Comparison of ENCODE assay signal across 12 cellular contexts in the genomic region with DNA sequence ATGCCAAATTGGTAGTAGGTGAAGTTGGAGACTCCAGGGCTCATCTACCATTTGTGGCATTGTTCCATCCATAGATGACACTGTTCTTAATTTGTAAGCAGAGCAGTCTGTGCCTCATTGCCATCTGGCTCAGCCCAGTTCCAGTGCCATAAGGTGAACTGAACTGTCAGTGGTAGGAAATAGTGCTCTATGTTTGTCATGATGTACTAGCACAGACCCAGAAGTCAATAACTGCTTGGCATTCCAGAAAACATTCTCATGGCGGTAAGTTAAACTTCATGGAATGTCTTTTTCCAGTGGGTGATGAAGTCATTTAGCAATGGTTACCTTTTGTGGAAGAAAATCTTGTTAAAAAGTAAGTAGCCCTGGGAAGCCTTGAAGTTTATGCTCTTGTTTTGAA.
A peak's percentile ranks its signal among the peaks of the same experiment; 100 is the strongest.
DNase-seq lines count a peak whose midpoint lies in the region; ATAC-seq and TF ChIP-seq lines count a peak whose summit lies in the region.
"Had no signal": no experiment of that assay in that cellular context is flagged by ENCODE, and none has a peak within 500 bp of the region (broad histone marks: within the 10 kb centered on the region; RNA-seq: fewer than 3 reads in every experiment).

No MANE protein-coding gene starts in this region.

- no peak for ATAC-seq in activated CD4-positive, CD25-positive, alpha-beta regulatory T cell treated with anti-CD3 and anti-CD28 coated beads, Interleukin-2, amount 50 U/mL, for 24 hours
- no peak for ATAC-seq in WTC11
- ATAC-seq: left colon; stimulated activated naive CD8-positive, alpha-beta T cell treated with anti-CD3 and anti-CD28 coated beads, Interleukin-15, amount 100 ng/mL, for 72 hours had no signal

- no peak overlapping the region for H3K4me3 Mint-ChIP-seq in WTC11
- no peak overlapping the region for H3K4me3 Mint-ChIP-seq in T-helper 2 cell treated with Interferon-gamma antibody and Interleukin-4, amounts not matched to agents 5 μg/mL and 100 μg/mL, for 36 hours
- H3K4me3 Mint-ChIP-seq: activated CD4-positive, alpha-beta memory T cell treated with anti-CD3 and anti-CD28 coated beads for 36 hours; stimulated activated naive CD8-positive, alpha-beta T cell treated with anti-CD3 and anti-CD28 coated beads, Interleukin-15, amount 100 ng/mL, for 72 hours had no signal

- DNase-seq in HCEC 1CT = peak; percentile 97
- peak; percentile 78 for DNase-seq in amniotic stem cell (lab: John Stamatoyannopoulos, UW)
- DNase-seq in glomerular visceral epithelial cell (ENCODE audit: extremely low spot score) = peak; percentile 66
- peak; percentile 82 for DNase-seq in stromal cell of bone marrow (ENCODE audit: low read depth)
- DNase-seq in WTC11 (ENCODE audit: low spot score) = no peak
- no peak for DNase-seq in T-helper 2 cell treated with Interferon-gamma antibody and Interleukin-4, amounts not matched to agents 5 μg/mL and 100 μg/mL, for 36 hours (ENCODE audit: low spot score)
- DNase-seq in HT-29 (ENCODE audit: low spot score) = no peak
- DNase-seq: activated CD4-positive, alpha-beta memory T cell treated with anti-CD3 and anti-CD28 coated beads for 36 hours; left colon; NCI-H1105 treated with DMSO at 0.1 percent for 48 hours; stimulated activated naive CD8-positive, alpha-beta T cell treated with anti-CD3 and anti-CD28 coated beads, Interleukin-15, amount 100 ng/mL, for 72 hours had no signal

- CTCF ChIA-PET in WTC11 (lab: Charles Lee) = no interaction called here

- peaks cover 9% of the 10 kb centered on the region for H3K36me3 Mint-ChIP-seq in WTC11
- no peaks in the 10 kb centered on the region for H3K36me3 Mint-ChIP-seq in T-helper 2 cell treated with Interferon-gamma antibody and Interleukin-4, amounts not matched to agents 5 μg/mL and 100 μg/mL, for 36 hours (ENCODE audit: low read depth)

- TF ChIP-seq CTCF in WTC11 (IDR thresholded peaks at IDR 0.05) = no peak

- H3K27me3 Mint-ChIP-seq in WTC11 (ENCODE audit: low read depth) = no peaks in the 10 kb centered on the region; the same call in 1 of the 2 replicates
- H3K27me3 Mint-ChIP-seq in T-helper 2 cell treated with Interferon-gamma antibody and Interleukin-4, amounts not matched to agents 5 μg/mL and 100 μg/mL, for 36 hours (ENCODE audit: low read depth) = no peaks in the 10 kb centered on the region
- H3K27me3 Mint-ChIP-seq: activated CD4-positive, alpha-beta memory T cell treated with anti-CD3 and anti-CD28 coated beads for 36 hours; stimulated activated naive CD8-positive, alpha-beta T cell treated with anti-CD3 and anti-CD28 coated beads, Interleukin-15, amount 100 ng/mL, for 72 hours had no signal

- POLR2A ChIA-PET in WTC11 (lab: Charles Lee) = no interaction called here

- no peak overlapping the region for H3K27ac Mint-ChIP-seq in WTC11
- no peak overlapping the region for H3K27ac Mint-ChIP-seq in T-helper 2 cell treated with Interferon-gamma antibody and Interleukin-4, amounts not matched to agents 5 μg/mL and 100 μg/mL, for 36 hours
- H3K27ac Mint-ChIP-seq: activated CD4-positive, alpha-beta memory T cell treated with anti-CD3 and anti-CD28 coated beads for 36 hours; stimulated activated naive CD8-positive, alpha-beta T cell treated with anti-CD3 and anti-CD28 coated beads, Interleukin-15, amount 100 ng/mL, for 72 hours had no signal

- no peaks in the 10 kb centered on the region for H3K4me1 Mint-ChIP-seq in WTC11
- no peaks in the 10 kb centered on the region for H3K4me1 Mint-ChIP-seq in T-helper 2 cell treated with Interferon-gamma antibody and Interleukin-4, amounts not matched to agents 5 μg/mL and 100 μg/mL, for 36 hours (ENCODE audit: low read depth)
- H3K4me1 Mint-ChIP-seq: stimulated activated naive CD8-positive, alpha-beta T cell treated with anti-CD3 and anti-CD28 coated beads, Interleukin-15, amount 100 ng/mL, for 72 hours had no signal

- H3K9me3 Mint-ChIP-seq in WTC11 = peaks cover 26% of the 10 kb centered on the region
- peaks cover 13% of the 10 kb centered on the region for H3K9me3 Mint-ChIP-seq in T-helper 2 cell treated with Interferon-gamma antibody and Interleukin-4, amounts not matched to agents 5 μg/mL and 100 μg/mL, for 36 hours

TF ChIP-seq in WTC11, 78 proteins besides CTCF, POLR2A, EP300 and RAD21:
- TF ChIP-seq, protein P1, sequence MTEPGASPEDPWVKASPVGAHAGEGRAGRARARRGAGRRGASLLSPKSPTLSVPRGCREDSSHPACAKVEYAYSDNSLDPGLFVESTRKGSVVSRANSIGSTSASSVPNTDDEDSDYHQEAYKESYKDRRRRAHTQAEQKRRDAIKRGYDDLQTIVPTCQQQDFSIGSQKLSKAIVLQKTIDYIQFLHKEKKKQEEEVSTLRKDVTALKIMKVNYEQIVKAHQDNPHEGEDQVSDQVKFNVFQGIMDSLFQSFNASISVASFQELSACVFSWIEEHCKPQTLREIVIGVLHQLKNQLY (CRISPR knock-in tag; IDR thresholded peaks at IDR 0.05) = no peak
- TF ChIP-seq SMAD3 (CRISPR knock-in tag; IDR thresholded peaks at IDR 0.05; ENCODE audit: borderline replicate concordance) (no peak), ETV6 (CRISPR knock-in tag; IDR thresholded peaks at IDR 0.05) (no peak), ZNF317 (CRISPR knock-in tag; IDR thresholded peaks at IDR 0.05; ENCODE audit: borderline replicate concordance, low read depth) (no peak), ZBTB21 (CRISPR knock-in tag; IDR thresholded peaks at IDR 0.05; ENCODE audit: borderline replicate concordance) (no peak), NFYB (CRISPR knock-in tag; conservative IDR thresholded peaks at IDR 0.05; ENCODE audit: low read depth) (no peak), GRHL2 (CRISPR knock-in tag; IDR thresholded peaks at IDR 0.05; ENCODE audit: insufficient replicate concordance, severe bottlenecking) (no peak), ZNF121 (CRISPR knock-in tag; IDR thresholded peaks at IDR 0.05) (no peak), ZNF423 (CRISPR knock-in tag; IDR thresholded peaks at IDR 0.05) (no peak), ATF1 (CRISPR knock-in tag; IDR thresholded peaks at IDR 0.05) (no peak), FOXK1 (CRISPR knock-in tag; IDR thresholded peaks at IDR 0.05) (no peak), ZNF219 (CRISPR knock-in tag; IDR thresholded peaks at IDR 0.05; ENCODE audit: borderline replicate concordance) (no peak)
- TF ChIP-seq, protein P2, sequence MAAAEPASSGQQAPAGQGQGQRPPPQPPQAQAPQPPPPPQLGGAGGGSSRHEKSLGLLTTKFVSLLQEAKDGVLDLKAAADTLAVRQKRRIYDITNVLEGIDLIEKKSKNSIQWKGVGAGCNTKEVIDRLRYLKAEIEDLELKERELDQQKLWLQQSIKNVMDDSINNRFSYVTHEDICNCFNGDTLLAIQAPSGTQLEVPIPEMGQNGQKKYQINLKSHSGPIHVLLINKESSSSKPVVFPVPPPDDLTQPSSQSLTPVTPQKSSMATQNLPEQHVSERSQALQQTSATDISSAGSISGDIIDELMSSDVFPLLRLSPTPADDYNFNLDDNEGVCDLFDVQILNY (CRISPR knock-in tag; IDR thresholded peaks at IDR 0.05) = no peak

Comparison
In these comparisons a context has a peak if more than half of its experiments do, and no peak if none do; other contexts are left out.
1. DNase-seq: peak in HCEC 1CT (single experiment), amniotic stem cell (single experiment), glomerular visceral epithelial cell (single experiment) and stromal cell of bone marrow (single experiment); none in WTC11 (single experiment), T-helper 2 cell treated with Interferon-gamma antibody and Interleukin-4, amounts not matched to agents 5 μg/mL and 100 μg/mL, for 36 hours (single experiment) and HT-29 (single experiment).